Comparison of ENCODE assay signal across 16 cellular contexts in the genomic region with DNA sequence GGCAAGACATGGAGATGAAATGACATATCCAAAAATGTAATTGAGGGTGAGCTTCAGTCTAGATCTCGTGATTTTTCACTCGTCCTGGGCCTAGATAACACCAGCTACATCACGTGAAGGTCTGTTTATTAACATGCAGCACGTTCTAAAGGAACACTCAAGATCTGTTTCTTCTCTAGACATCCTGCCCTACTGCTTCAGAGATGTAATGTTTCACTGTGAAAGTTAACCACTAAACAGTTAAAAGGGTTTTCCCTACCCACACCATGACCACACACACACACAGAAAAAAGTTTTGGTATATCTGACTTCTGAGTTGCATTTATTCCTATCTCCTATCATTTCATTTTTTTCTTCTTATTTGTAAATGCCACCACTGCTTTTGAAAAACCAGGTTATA. TPM values are rescaled to one million over a fixed set of nuclear protein-coding genes. Genes with fewer than 3 reads are reported as not detected.
DNase-seq lines count a peak whose midpoint lies in the region; ATAC-seq and TF ChIP-seq lines count a peak whose summit lies in the region.
"Had no signal": no experiment of that assay in that cellular context is flagged by ENCODE, and none has a peak within 500 bp of the region (broad histone marks: within the 10 kb centered on the region; RNA-seq: fewer than 3 reads in every experiment).

No MANE protein-coding gene starts in this region.

- no peaks in the 10 kb centered on the region for H3K9me3 Mint-ChIP-seq in stimulated activated naive CD8-positive, alpha-beta T cell treated with anti-CD3 and anti-CD28 coated beads, Interleukin-15, amount 100 ng/mL, for 72 hours
- H3K9me3 Mint-ChIP-seq in activated CD4-positive, alpha-beta T cell treated with anti-CD3 and anti-CD28 coated beads, Interleukin-2, amount 10 ng/mL, durations not matched to agents 24 days and 14 days = no peaks in the 10 kb centered on the region

- TF ChIP-seq CTCF in testis (IDR thresholded peaks at IDR 0.05) = no peak

- peaks cover 11% of the 10 kb centered on the region for H3K27me3 Mint-ChIP-seq in stimulated activated naive CD8-positive, alpha-beta T cell treated with anti-CD3 and anti-CD28 coated beads, Interleukin-15, amount 100 ng/mL, for 72 hours
- H3K27me3 Mint-ChIP-seq in activated CD4-positive, alpha-beta T cell treated with anti-CD3 and anti-CD28 coated beads, Interleukin-2, amount 10 ng/mL, durations not matched to agents 24 days and 14 days = peaks cover 5% of the 10 kb centered on the region

- no peaks in the 10 kb centered on the region for H3K36me3 Mint-ChIP-seq in activated CD4-positive, alpha-beta T cell treated with anti-CD3 and anti-CD28 coated beads, Interleukin-2, amount 10 ng/mL, durations not matched to agents 24 days and 14 days (ENCODE audit: low read depth)

- H3K27me3 ChIP-seq in testis = no peaks in the 10 kb centered on the region

- no peak overlapping the region for H3K27ac Mint-ChIP-seq in stimulated activated naive CD8-positive, alpha-beta T cell treated with anti-CD3 and anti-CD28 coated beads, Interleukin-15, amount 100 ng/mL, for 72 hours
- H3K27ac Mint-ChIP-seq in activated CD4-positive, alpha-beta T cell treated with anti-CD3 and anti-CD28 coated beads, Interleukin-2, amount 10 ng/mL, durations not matched to agents 24 days and 14 days = no peak overlapping the region

- no peaks in the 10 kb centered on the region for H3K4me1 Mint-ChIP-seq in stimulated activated naive CD8-positive, alpha-beta T cell treated with anti-CD3 and anti-CD28 coated beads, Interleukin-15, amount 100 ng/mL, for 72 hours
- peaks cover 2% of the 10 kb centered on the region for H3K4me1 Mint-ChIP-seq in activated CD4-positive, alpha-beta T cell treated with anti-CD3 and anti-CD28 coated beads, Interleukin-2, amount 10 ng/mL, durations not matched to agents 24 days and 14 days

- H3K4me3 ChIP-seq in testis = no peak overlapping the region
- H3K4me3 ChIP-seq: coronary artery had no signal

- intact Hi-C loops in activated CD4-positive, alpha-beta T cell treated with anti-CD3 and anti-CD28 coated beads, Interleukin-2, amount 10 ng/mL, durations not matched to agents 24 days and 14 days (cut with micrococcal nuclease) = no loop called here
- intact Hi-C loops in testis (cut with DNase I; ENCODE audit: low total_unique reads) = no loop called here

- H3K36me3 ChIP-seq in testis (ENCODE audit: low read depth, missing control alignments) = no peaks in the 10 kb centered on the region

- no peak for DNase-seq in stimulated activated naive CD8-positive, alpha-beta T cell treated with anti-CD3 and anti-CD28 coated beads, Interleukin-15, amount 100 ng/mL, for 72 hours
- DNase-seq in stimulated activated naive CD8-positive, alpha-beta T cell treated with anti-CD3 and anti-CD28 coated beads, Interleukin-15, Interleukin-2, amounts not matched to agents 100 U/mL and 50 U/mL, for 24 hours = no peak
- DNase-seq in NOMO-1 treated with DMSO at 0.1 percent for 48 hours (lab: John Stamatoyannopoulos, UW; ENCODE audit: unreplicated experiment) = no peak
- DNase-seq in activated CD4-positive, alpha-beta T cell treated with anti-CD3 and anti-CD28 coated beads, Interleukin-2, amount 10 ng/mL, durations not matched to agents 24 days and 14 days = no peak
- DNase-seq in testis = no peak
- no peak for DNase-seq in globus pallidus (ENCODE audit: low spot score)
- DNase-seq: 8988T, GOT3, IMR-90, NCI-H1436, NCI-H526 treated with DMSO at 0.1 percent for 48 hours, SHP77 treated with DMSO at 0.1 percent for 48 hours had no signal

- no peaks in the 10 kb centered on the region for H3K9me3 ChIP-seq in testis

- no peak for TF ChIP-seq POLR2A in testis (IDR thresholded peaks at IDR 0.05)

- no peak overlapping the region for H3K27ac ChIP-seq in testis
- H3K27ac ChIP-seq: coronary artery had no signal

- H3K4me3 Mint-ChIP-seq in stimulated activated naive CD8-positive, alpha-beta T cell treated with anti-CD3 and anti-CD28 coated beads, Interleukin-15, amount 100 ng/mL, for 72 hours = no peak overlapping the region
- no peak overlapping the region for H3K4me3 Mint-ChIP-seq in activated CD4-positive, alpha-beta T cell treated with anti-CD3 and anti-CD28 coated beads, Interleukin-2, amount 10 ng/mL, durations not matched to agents 24 days and 14 days

- peak; percentile 50 for ATAC-seq in stimulated activated naive CD8-positive, alpha-beta T cell treated with anti-CD3 and anti-CD28 coated beads, Interleukin-15, amount 100 ng/mL, for 72 hours
- no peak for ATAC-seq in stimulated activated naive CD8-positive, alpha-beta T cell treated with anti-CD3 and anti-CD28 coated beads, Interleukin-15, Interleukin-2, amounts not matched to agents 100 U/mL and 50 U/mL, for 24 hours
- ATAC-seq in HG02588 (IDR thresholded peaks at IDR 0.05; ENCODE audit: unreplicated experiment) = peak; percentile 81
- peak; percentile 87 for ATAC-seq in HG03135 (IDR thresholded peaks at IDR 0.05; ENCODE audit: unreplicated experiment)

- 54 to 76% methylated on average over 4 of the region's 4 CpGs for WGBS in testis, 2 donors

- H3K4me1 ChIP-seq in testis = no peaks in the 10 kb centered on the region

RNA-seq across cellular contexts. Expression of a gene that starts 52.3 kb away (rescaled TPM):
- total RNA-seq in activated CD4-positive, alpha-beta T cell treated with anti-CD3 and anti-CD28 coated beads, Interleukin-2, amount 10 ng/mL, durations not matched to agents 24 days and 14 days = not detected in 2 replicates
- total RNA-seq in testis = not detected
- polyA plus RNA-seq in testis (ENCODE audit: insufficient read depth, low read depth, low replicate concordance) = not detected
- total RNA-seq: IMR-90, omental fat pad had no signal
- polyA plus RNA-seq: IMR-90 had no signal
